8 cellular contexts compared by ENCODE assay signal in the genomic region with DNA sequence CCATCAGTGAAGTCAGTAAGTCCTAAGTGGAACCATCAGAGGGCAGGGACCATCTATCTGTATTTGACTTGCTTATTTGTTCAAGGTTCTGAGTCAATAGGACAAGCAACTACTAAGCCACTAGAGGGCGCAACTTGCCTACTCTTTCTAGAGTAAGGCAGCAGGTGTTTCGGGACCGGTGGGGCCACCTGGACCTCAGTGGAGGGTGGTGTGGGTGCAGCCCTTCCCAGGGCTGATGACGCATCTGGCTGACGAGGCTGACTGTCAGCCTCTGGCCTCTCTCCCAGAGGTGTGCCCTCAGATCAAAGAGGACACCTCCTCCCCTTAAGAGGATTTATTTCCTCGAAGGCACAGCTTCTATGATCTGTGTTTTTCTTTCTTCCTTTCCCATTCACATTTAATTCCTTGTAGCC. TPM values are rescaled to one million over a fixed set of nuclear protein-coding genes. Genes with fewer than 3 reads are reported as not detected.
DNase-seq lines count a peak whose midpoint lies in the region; ATAC-seq and TF ChIP-seq lines count a peak whose summit lies in the region.

No MANE protein-coding gene starts in this region.

- BruUV-seq in IMR-90 (replicated peaks; lab: Mats Ljungman, UMichigan) = no TSS peak

- H3K27ac Mint-ChIP-seq in CD8-positive, alpha-beta memory T cell = peak overlapping the region; percentile 40 to 85 (median 66)
- no peak overlapping the region for H3K27ac Mint-ChIP-seq in effector memory CD8-positive, alpha-beta T cell
- H3K27ac Mint-ChIP-seq in mesothelial cell of epicardium = no peak overlapping the region

- no peak overlapping the region for H3K18ac ChIP-seq in IMR-90 (ENCODE audit: low read depth, low read length)

- no peaks in the 10 kb centered on the region for H3K27me3 ChIP-seq in CD8-positive, alpha-beta memory T cell (ENCODE audit: insufficient read depth, low read length, poor library complexity, severe bottlenecking)
- H3K27me3 ChIP-seq in IMR-90 (ENCODE audit: control insufficient read depth, insufficient read depth, low read length) = no peaks in the 10 kb centered on the region

- no peak overlapping the region for H3K4ac ChIP-seq in IMR-90 (ENCODE audit: low read depth, low read length)

- H3K27me3 Mint-ChIP-seq in CD8-positive, alpha-beta memory T cell = no peaks in the 10 kb centered on the region
- no peaks in the 10 kb centered on the region for H3K27me3 Mint-ChIP-seq in effector memory CD8-positive, alpha-beta T cell
- peaks cover 21% of the 10 kb centered on the region for H3K27me3 Mint-ChIP-seq in mesothelial cell of epicardium (ENCODE audit: low read depth)

- H3K36me3 Mint-ChIP-seq in CD8-positive, alpha-beta memory T cell = peaks cover 0 to 3% (median 2%) of the 10 kb centered on the region in 3 donors
- no peaks in the 10 kb centered on the region for H3K36me3 Mint-ChIP-seq in effector memory CD8-positive, alpha-beta T cell (ENCODE audit: insufficient read depth)
- H3K36me3 Mint-ChIP-seq in mesothelial cell of epicardium = no peaks in the 10 kb centered on the region

- no peaks in the 10 kb centered on the region for H3K9me1 ChIP-seq in IMR-90 (ENCODE audit: insufficient read depth, low read length)

- H3K23ac ChIP-seq in IMR-90 (ENCODE audit: low read depth, low read length) = no peak overlapping the region

- CTCF ChIA-PET in CD8-positive, alpha-beta memory T cell (lab: Charles Lee) = interaction anchor here (0.8 to 7.3 kb wide), 16 partner anchors 9 to 189 kb away, joined by 3 to 34 read pairs (median 5); a partner anchor contains a TSS
- CTCF ChIA-PET in IMR-90 (lab: Yijun Ruan, JAX) = interaction anchor here (0.8 to 0.9 kb wide), 2 partner anchors 10 to 230 kb away, joined by 4 to 5 read pairs; no protein-coding TSS in a partner anchor

- dilution Hi-C loops in IMR-90 (cut with HindIII; ENCODE audit: low sequenced_read_pairs, unreplicated experiment) = no loop called here

- peaks cover 19 to 25% (median 22%) of the 10 kb centered on the region in 3 donors for H3K4me1 Mint-ChIP-seq in CD8-positive, alpha-beta memory T cell
- peaks cover 8% of the 10 kb centered on the region in 2 donors for H3K4me1 Mint-ChIP-seq in effector memory CD8-positive, alpha-beta T cell (ENCODE audit: low read depth in 2 of 2)
- H3K4me1 Mint-ChIP-seq in mesothelial cell of epicardium = peaks cover 7% of the 10 kb centered on the region

- no peak overlapping the region for H4K5ac ChIP-seq in IMR-90 (ENCODE audit: low read depth, low read length)

- TF ChIP-seq CTCF in IMR-90 (conservative IDR thresholded peaks at IDR 0.05; ENCODE audit: low read depth, low read length) (peak; percentile 82), mesothelial cell of epicardium (IDR thresholded peaks at IDR 0.05; ENCODE audit: unreplicated experiment) (peak; percentile 80)

- H4K91ac ChIP-seq in IMR-90 (ENCODE audit: insufficient read depth, low read depth, low read length) = no peak overlapping the region

- peaks cover 1 to 9% of the 10 kb centered on the region in 2 experiments; a peak in 2 of 4 replicates for H3K79me1 ChIP-seq in IMR-90 (ENCODE audit: low read depth in 1 of 2, low read length in 2 of 2)

- H3K9me3 Mint-ChIP-seq in CD8-positive, alpha-beta memory T cell = no peaks in the 10 kb centered on the region
- no peaks in the 10 kb centered on the region for H3K9me3 Mint-ChIP-seq in effector memory CD8-positive, alpha-beta T cell
- H3K9me3 Mint-ChIP-seq in mesothelial cell of epicardium = no peaks in the 10 kb centered on the region

- no peak overlapping the region for H2BK15ac ChIP-seq in IMR-90 (ENCODE audit: low read depth, low read length)

- no peak overlapping the region for H4K8ac ChIP-seq in IMR-90 (ENCODE audit: low read depth in 2 of 2, low read length in 2 of 2)

- no peak overlapping the region for H2BK120ac ChIP-seq in IMR-90 (ENCODE audit: low read depth, low read length)

- H3K9ac ChIP-seq in IMR-90 (ENCODE audit: low read depth, low read length) = no peak overlapping the region

- no peak overlapping the region for H3K4me2 ChIP-seq in IMR-90 (ENCODE audit: low read depth, low read length)

- H3K4me3 Mint-ChIP-seq in CD8-positive, alpha-beta memory T cell = peak overlapping the region in 2 of 7 donors; percentile 11 to 25
- no peak overlapping the region for H3K4me3 Mint-ChIP-seq in effector memory CD8-positive, alpha-beta T cell
- H3K4me3 Mint-ChIP-seq in mesothelial cell of epicardium = no peak overlapping the region

- no peak overlapping the region for H2BK5ac ChIP-seq in IMR-90 (ENCODE audit: low read depth, low read length, poor library complexity, severe bottlenecking)

- no peak overlapping the region for H3K27ac ChIP-seq in CD8-positive, alpha-beta memory T cell (ENCODE audit: low read depth, low read length)
- H3K27ac ChIP-seq in IMR-90 (ENCODE audit: insufficient read depth, low read length) = no peak overlapping the region

- peak; percentile 79 to 89 (median 84) for DNase-seq in CD8-positive, alpha-beta memory T cell
- peak; percentile 89 for DNase-seq in IMR-90
- DNase-seq in NOMO-1 treated with dmso at 0.1 percent for 144 hours (lab: John Stamatoyannopoulos, UW; ENCODE audit: unreplicated experiment) = peak; percentile 39
- DNase-seq in activated CD8-positive, alpha-beta memory T cell treated with anti-CD3 and anti-CD28 coated beads for 4 hours (ENCODE audit: low read depth in 2 of 2) = peak; percentile 72 to 84
- peak; percentile 82 to 92 (median 84) for DNase-seq in effector memory CD8-positive, alpha-beta T cell
- DNase-seq in mesothelial cell of epicardium (ENCODE audit: low spot score in 2 of 2, unreplicated experiment in 2 of 2) = peak; percentile 67 to 73
- DNase-seq in stimulated activated CD8-positive, alpha-beta memory T cell treated with anti-CD3 and anti-CD28 coated beads, Interleukin-4, amount 100 ng/mL, for 4 hours (ENCODE audit: low read depth in 2 of 2, low spot score in 1 of 2) = peak; percentile 69 to 73

- intact Hi-C loops in IMR-90 (cut with micrococcal nuclease) = loop anchor here (1.0 kb wide), 1 partner anchor 190 kb away; no protein-coding TSS in a partner anchor

- H2AK9ac ChIP-seq in IMR-90 (replicated peaks; ENCODE audit: low read depth, low read length, poor library complexity) = peak overlapping the region; percentile 47

- in situ Hi-C loops in IMR-90 (cut with MboI; ENCODE audit: low sequenced_read_pairs) = no loop called here

- H2BK20ac ChIP-seq in IMR-90 (ENCODE audit: low read depth, low read length) = no peak overlapping the region

- no peak overlapping the region for H2AK5ac ChIP-seq in IMR-90 (ENCODE audit: low read depth, low read length)

- no peak overlapping the region for H2AFZ ChIP-seq in IMR-90 (replicated peaks; ENCODE audit: low read length, poor library complexity)

- H3K56ac ChIP-seq in IMR-90 (ENCODE audit: extremely low read depth, insufficient read depth, low read length) = no peak overlapping the region

- no peak overlapping the region for H3K14ac ChIP-seq in IMR-90 (replicated peaks; ENCODE audit: low read depth, low read length)

- H3K36me3 ChIP-seq in CD8-positive, alpha-beta memory T cell (ENCODE audit: insufficient read depth, low read length) = no peaks in the 10 kb centered on the region
- H3K36me3 ChIP-seq in IMR-90 (ENCODE audit: control insufficient read depth, insufficient read depth, low read length) = no peaks in the 10 kb centered on the region

- no peaks in the 10 kb centered on the region for H3K9me3 ChIP-seq in CD8-positive, alpha-beta memory T cell (ENCODE audit: low read length)
- H3K9me3 ChIP-seq in IMR-90 (ENCODE audit: control insufficient read depth, insufficient read depth, low read length) = no peaks in the 10 kb centered on the region

- TF ChIP-seq POLR2A in IMR-90 (IDR thresholded peaks at IDR 0.05; ENCODE audit: low read depth, low read length) = no peak

- ATAC-seq in GM21381 (IDR thresholded peaks at IDR 0.05; ENCODE audit: unreplicated experiment) (peak; percentile 90), IMR-90 (ENCODE audit: low read depth) (peak; percentile 84)
- ATAC-seq in effector memory CD8-positive, alpha-beta T cell (replicated peaks) = peak; percentile 95

- no peak overlapping the region for H3K4me3 ChIP-seq in CD8-positive, alpha-beta memory T cell (ENCODE audit: low read length)
- H3K4me3 ChIP-seq in IMR-90 (ENCODE audit: insufficient read depth, low read depth, low read length) = no peak overlapping the region

- no CpG with 5 or more reads among the region's 6 CpGs for WGBS in IMR-90 (ENCODE audit: extremely low coverage in 2 of 2, insufficient read length in 1 of 2), 2 experiments

- POLR2A ChIA-PET in CD8-positive, alpha-beta memory T cell (lab: Charles Lee) = interaction anchor here (0.7 kb wide), 2 partner anchors 44 to 1334 kb away, joined by 6 to 7 read pairs; no protein-coding TSS in a partner anchor
- POLR2A ChIA-PET in IMR-90 (lab: Charles Lee; ENCODE audit: unreplicated experiment) = no interaction called here

- no peaks in the 10 kb centered on the region for H4K20me1 ChIP-seq in IMR-90 (ENCODE audit: insufficient read depth, low read length)

- peak; percentile 85 for TF ChIP-seq RAD21 in IMR-90 (IDR thresholded peaks at IDR 0.05; ENCODE audit: low read length)

- peaks cover 26% of the 10 kb centered on the region for H3K4me1 ChIP-seq in CD8-positive, alpha-beta memory T cell (ENCODE audit: insufficient read depth, low read length)
- peaks cover 2% of the 10 kb centered on the region for H3K4me1 ChIP-seq in IMR-90 (ENCODE audit: control insufficient read depth, insufficient read depth, low read length)

TF ChIP-seq in IMR-90, 13 proteins besides CTCF, POLR2A, EP300 and RAD21 (continues in another document):
- TF ChIP-seq, protein P1, sequence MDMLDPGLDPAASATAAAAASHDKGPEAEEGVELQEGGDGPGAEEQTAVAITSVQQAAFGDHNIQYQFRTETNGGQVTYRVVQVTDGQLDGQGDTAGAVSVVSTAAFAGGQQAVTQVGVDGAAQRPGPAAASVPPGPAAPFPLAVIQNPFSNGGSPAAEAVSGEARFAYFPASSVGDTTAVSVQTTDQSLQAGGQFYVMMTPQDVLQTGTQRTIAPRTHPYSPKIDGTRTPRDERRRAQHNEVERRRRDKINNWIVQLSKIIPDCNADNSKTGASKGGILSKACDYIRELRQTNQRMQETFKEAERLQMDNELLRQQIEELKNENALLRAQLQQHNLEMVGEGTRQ (IDR thresholded peaks at IDR 0.05; ENCODE audit: low read depth, low read length) = no peak

RNA-seq across cellular contexts. Expression of a gene that starts 6.6 kb away (rescaled TPM):
- 1 to 10 TPM; 7.6 to 7.9 TPM for total RNA-seq in CD8-positive, alpha-beta memory T cell
- 2.3 TPM for polyA plus RNA-seq in CD8-positive, alpha-beta memory T cell
- 12.8 and 13.4 TPM in 2 replicates for total RNA-seq in IMR-90 (2012; rRNA removed)
- polyA plus RNA-seq in IMR-90 (2012; rRNA removed) = 15.4 and 18.7 TPM in 2 replicates
- polyA plus RNA-seq in IMR-90 (2012; cell fraction: cytosol; rRNA removed) = 12.7 and 18.1 TPM in 2 replicates
- 5.1 and 8.9 TPM in 2 replicates for polyA plus RNA-seq in IMR-90 (2012; cell fraction: nucleus; rRNA removed; ENCODE audit: low replicate concordance)
- 0.31 TPM in 1 of 3 replicates, not detected in the others for total RNA-seq in mesothelial cell of epicardium

RNA-seq across cellular contexts. Expression of a gene that starts 15.1 kb away (rescaled TPM):
- total RNA-seq in CD8-positive, alpha-beta memory T cell = 10 to 100 TPM; 12.1 to 15.2 TPM
- polyA plus RNA-seq in CD8-positive, alpha-beta memory T cell = 12.0 TPM
- total RNA-seq in IMR-90 (2012; rRNA removed) = 7.5 and 8.8 TPM in 2 replicates
- 12.2 and 13.0 TPM in 2 replicates for polyA plus RNA-seq in IMR-90 (2012; rRNA removed)
- polyA plus RNA-seq in IMR-90 (2012; cell fraction: cytosol; rRNA removed) = 8.1 and 10.8 TPM in 2 replicates
- polyA plus RNA-seq in IMR-90 (2012; cell fraction: nucleus; rRNA removed; ENCODE audit: low replicate concordance) = 12.9 and 16.4 TPM in 2 replicates
- 12.3 to 14.8 TPM (median 13.0 TPM) in 3 replicates for total RNA-seq in mesothelial cell of epicardium

Comparison
In these comparisons a context has a peak if more than half of its experiments do, and no peak if none do; other contexts are left out.
1. DNase-seq: peak in every context shown above with its lines; median percentile 89 in IMR-90; 84 in CD8-positive, alpha-beta memory T cell; 84 in effector memory CD8-positive, alpha-beta T cell; 78 in activated CD8-positive, alpha-beta memory T cell treated with anti-CD3 and anti-CD28 coated beads for 4 hours; 71 in stimulated activated CD8-positive, alpha-beta memory T cell treated with anti-CD3 and anti-CD28 coated beads, Interleukin-4, amount 100 ng/mL, for 4 hours; 70 in mesothelial cell of epicardium; 39 in NOMO-1 treated with dmso at 0.1 percent for 144 hours.
2. H3K27ac Mint-ChIP-seq: peak in CD8-positive, alpha-beta memory T cell (8 of 8); none in effector memory CD8-positive, alpha-beta T cell (0 of 2) and mesothelial cell of epicardium (single experiment).
3. Peak in every context shown above with its lines, with median percentiles within 50 percentile points of each other: ATAC-seq.